Comparison of ENCODE assay signal across 20 cellular contexts in the genomic region with DNA sequence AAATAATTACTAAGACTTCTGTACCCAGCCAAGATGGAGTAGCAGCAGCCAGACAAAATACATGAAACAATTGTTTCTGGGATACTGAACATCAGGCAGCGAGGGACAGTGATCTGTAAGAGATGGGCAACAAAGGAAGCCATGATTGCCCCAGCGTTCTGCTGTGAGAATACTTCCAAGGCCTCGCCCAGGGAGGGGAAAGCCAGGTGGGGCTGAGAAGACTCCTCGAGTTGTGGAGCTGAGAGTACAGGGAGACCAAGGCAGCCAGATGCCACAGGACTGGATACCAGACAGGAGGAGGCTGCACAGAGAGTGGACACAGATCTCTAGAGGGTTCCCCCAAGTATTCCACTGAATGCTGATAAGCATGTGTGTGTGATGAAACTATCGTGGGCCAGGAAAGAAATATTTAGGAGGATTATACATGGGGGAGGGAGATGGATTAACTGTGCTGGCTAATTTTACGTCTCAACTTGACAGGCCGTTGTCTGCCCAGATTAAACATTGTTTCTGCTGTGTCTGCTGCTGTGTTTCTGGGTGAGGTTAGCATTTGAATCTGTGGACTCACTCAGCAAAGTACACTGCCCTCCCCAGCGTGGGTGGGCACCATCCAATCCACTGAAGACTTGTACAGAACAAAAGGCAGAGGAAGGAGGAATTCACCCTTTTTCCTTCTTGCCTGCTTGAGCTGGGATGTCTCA. TPM values are rescaled to one million over a fixed set of nuclear protein-coding genes. Genes with fewer than 3 reads are reported as not detected.
DNase-seq lines count a peak whose midpoint lies in the region; ATAC-seq and TF ChIP-seq lines count a peak whose summit lies in the region.
"Had no signal": no experiment of that assay in that cellular context is flagged by ENCODE, and none has a peak within 500 bp of the region (broad histone marks: within the 10 kb centered on the region; RNA-seq: fewer than 3 reads in every experiment).

No MANE protein-coding gene starts in this region.

- H3K27ac Mint-ChIP-seq in T-helper 17 cell: no peak overlapping the region
- no peak overlapping the region for H3K27ac Mint-ChIP-seq in activated T-helper 1 cell treated with anti-CD3 and anti-CD28 coated beads, Interleukin-12 subunit alpha, Interleukin-12 subunit beta, Interleukin-2, Interleukin-4 antibody, amounts not matched to agents 30 ng/mL and 10 ng/mL and 1 ng/mL, durations not matched to agents 14 hours and 24 hours and 36 hours
- H3K27ac Mint-ChIP-seq: B cell; CD4-positive, alpha-beta T cell; HFFc6 had no signal

- H4K20me1 ChIP-seq in hepatocyte (ENCODE audit: insufficient read depth, poor library complexity, severe bottlenecking): no peaks in the 10 kb centered on the region

- H3K9ac ChIP-seq in rectal smooth muscle tissue (ENCODE audit: low read length): no peak overlapping the region

- H3K4me3 ChIP-seq in WERI-Rb-1 (ENCODE audit: low read depth, low read length) (no peak overlapping the region), hepatocyte (no peak overlapping the region), rectal smooth muscle tissue (ENCODE audit: low read length) (no peak overlapping the region)

- no peak overlapping the region for H2AFZ ChIP-seq in hepatocyte

- H3K36me3 ChIP-seq in WERI-Rb-1 (no peaks in the 10 kb centered on the region), hepatocyte (replicated peaks; ENCODE audit: insufficient read depth, low read depth) (no peaks in the 10 kb centered on the region), rectal smooth muscle tissue (ENCODE audit: control insufficient read depth, insufficient read depth, low read length) (no peaks in the 10 kb centered on the region)

- peak overlapping the region; percentile 4 for H3K4me2 ChIP-seq in hepatocyte

- H3K9me3 ChIP-seq in WERI-Rb-1 (ENCODE audit: severe bottlenecking) (peaks cover 8% of the 10 kb centered on the region), hepatocyte (ENCODE audit: low read depth) (no peaks in the 10 kb centered on the region), T-helper 17 cell (ENCODE audit: control insufficient read depth, low read length, poor library complexity, severe bottlenecking) (no peaks in the 10 kb centered on the region)

- no peaks in the 10 kb centered on the region for H3K9me2 ChIP-seq in hepatocyte (replicated peaks; ENCODE audit: insufficient read depth)

- TF ChIP-seq CTCF in WERI-Rb-1 (IDR thresholded peaks at IDR 0.05; ENCODE audit: low read depth, low read length) (no peak), hepatocyte (IDR thresholded peaks at IDR 0.05; ENCODE audit: poor library complexity) (no peak)

- intact Hi-C loops in activated T-helper 1 cell treated with anti-CD3 and anti-CD28 coated beads, Interleukin-12 subunit alpha, Interleukin-12 subunit beta, Interleukin-2, Interleukin-4 antibody, amounts not matched to agents 30 ng/mL and 10 ng/mL and 1 ng/mL, durations not matched to agents 14 hours and 24 hours and 36 hours (cut with micrococcal nuclease): no loop called here

- peak overlapping the region; percentile 37 for H3K27ac ChIP-seq in WERI-Rb-1
- peak overlapping the region; percentile 4 for H3K27ac ChIP-seq in hepatocyte
- peak overlapping the region; percentile 53 for H3K27ac ChIP-seq in rectal smooth muscle tissue (ENCODE audit: low read depth, low read length)

- no peaks in the 10 kb centered on the region for H3K4me1 Mint-ChIP-seq in T-helper 17 cell
- no peaks in the 10 kb centered on the region for H3K4me1 Mint-ChIP-seq in activated T-helper 1 cell treated with anti-CD3 and anti-CD28 coated beads, Interleukin-12 subunit alpha, Interleukin-12 subunit beta, Interleukin-2, Interleukin-4 antibody, amounts not matched to agents 30 ng/mL and 10 ng/mL and 1 ng/mL, durations not matched to agents 14 hours and 24 hours and 36 hours (ENCODE audit: low read depth)

- no peaks in the 10 kb centered on the region for H3K36me3 Mint-ChIP-seq in T-helper 17 cell (ENCODE audit: low read depth)
- H3K36me3 Mint-ChIP-seq in activated T-helper 1 cell treated with anti-CD3 and anti-CD28 coated beads, Interleukin-12 subunit alpha, Interleukin-12 subunit beta, Interleukin-2, Interleukin-4 antibody, amounts not matched to agents 30 ng/mL and 10 ng/mL and 1 ng/mL, durations not matched to agents 14 hours and 24 hours and 36 hours (ENCODE audit: low read depth): no peaks in the 10 kb centered on the region

- H3K4me1 ChIP-seq in hepatocyte (ENCODE audit: insufficient read depth) (peaks cover 36% of the 10 kb centered on the region), rectal smooth muscle tissue (ENCODE audit: control insufficient read depth, insufficient read depth, low read length) (peaks cover 27% of the 10 kb centered on the region)

- H3K4me3 Mint-ChIP-seq in T-helper 17 cell: no peak overlapping the region
- no peak overlapping the region for H3K4me3 Mint-ChIP-seq in activated T-helper 1 cell treated with anti-CD3 and anti-CD28 coated beads, Interleukin-12 subunit alpha, Interleukin-12 subunit beta, Interleukin-2, Interleukin-4 antibody, amounts not matched to agents 30 ng/mL and 10 ng/mL and 1 ng/mL, durations not matched to agents 14 hours and 24 hours and 36 hours
- H3K4me3 Mint-ChIP-seq: B cell; CD4-positive, alpha-beta T cell; HFFc6 had no signal

- ATAC-seq in HG02884 (IDR thresholded peaks at IDR 0.05; ENCODE audit: unreplicated experiment): no peak
- ATAC-seq in T-helper 17 cell: no peak

- H3K27me3 ChIP-seq in WERI-Rb-1 (ENCODE audit: insufficient read depth, low read depth, severe bottlenecking) (no peaks in the 10 kb centered on the region), hepatocyte (no peaks in the 10 kb centered on the region), rectal smooth muscle tissue (ENCODE audit: control insufficient read depth, insufficient read depth, low read length) (no peaks in the 10 kb centered on the region)

- WGBS in hepatocyte (ENCODE audit: low lambda C conversion rate, missing lambda C conversion rate): 60% methylated on average over 8 of the region's 8 CpGs

- H3K27me3 Mint-ChIP-seq in T-helper 17 cell: peaks cover 25% of the 10 kb centered on the region
- peaks cover 19% of the 10 kb centered on the region for H3K27me3 Mint-ChIP-seq in activated T-helper 1 cell treated with anti-CD3 and anti-CD28 coated beads, Interleukin-12 subunit alpha, Interleukin-12 subunit beta, Interleukin-2, Interleukin-4 antibody, amounts not matched to agents 30 ng/mL and 10 ng/mL and 1 ng/mL, durations not matched to agents 14 hours and 24 hours and 36 hours (ENCODE audit: insufficient read depth)
- H3K27me3 Mint-ChIP-seq: B cell had no signal

- H3K9me3 Mint-ChIP-seq in activated T-helper 1 cell treated with anti-CD3 and anti-CD28 coated beads, Interleukin-12 subunit alpha, Interleukin-12 subunit beta, Interleukin-2, Interleukin-4 antibody, amounts not matched to agents 30 ng/mL and 10 ng/mL and 1 ng/mL, durations not matched to agents 14 hours and 24 hours and 36 hours: peaks cover 14% of the 10 kb centered on the region

- no peaks in the 10 kb centered on the region for H3K79me2 ChIP-seq in hepatocyte

- DNase-seq in D341Med (ENCODE audit: low spot score) (peak; percentile 44), WERI-Rb-1 (peak; percentile 37), hepatocyte (ENCODE audit: low spot score) (no peak), T-helper 17 cell (no peak)
- no peak for DNase-seq in activated T-helper 1 cell treated with anti-CD3 and anti-CD28 coated beads, Interleukin-12 subunit alpha, Interleukin-12 subunit beta, Interleukin-2, Interleukin-4 antibody, amounts not matched to agents 30 ng/mL and 10 ng/mL and 1 ng/mL, durations not matched to agents 14 hours and 24 hours and 36 hours (ENCODE audit: low spot score)
- DNase-seq: ACHN; Calu3; CD4-positive, alpha-beta T cell; DMS79; GOT3; HFFc6; KG1; NCI-H1092; NCI-H1694; NCI-H2107; NCI-H345; NCI-H69 had no signal

RNA-seq across cellular contexts. Expression of a gene that starts 10.2 kb away (rescaled TPM):
- total RNA-seq in hepatocyte (3.9 and 4.0 TPM in 2 replicates), T-helper 17 cell (1 to 10 TPM; 2.9 to 7.7 TPM)
- 8.3 and 14.9 TPM in 2 replicates for polyA plus RNA-seq in hepatocyte
- 4.8 and 5.1 TPM in 2 replicates for total RNA-seq in activated T-helper 1 cell treated with anti-CD3 and anti-CD28 coated beads, Interleukin-12 subunit alpha, Interleukin-12 subunit beta, Interleukin-2, Interleukin-4 antibody, amounts not matched to agents 30 ng/mL and 10 ng/mL and 1 ng/mL, durations not matched to agents 14 hours and 24 hours and 36 hours

RNA-seq across cellular contexts. Expression of a gene that starts 15.7 kb away (rescaled TPM):
- total RNA-seq in hepatocyte (10.2 and 10.7 TPM in 2 replicates), T-helper 17 cell (1 to 10 TPM; 5.9 to 6.0 TPM)
- 1.6 TPM in 1 of 2 replicates, not detected in the other for polyA plus RNA-seq in hepatocyte
- 6.6 and 7.1 TPM in 2 replicates for total RNA-seq in activated T-helper 1 cell treated with anti-CD3 and anti-CD28 coated beads, Interleukin-12 subunit alpha, Interleukin-12 subunit beta, Interleukin-2, Interleukin-4 antibody, amounts not matched to agents 30 ng/mL and 10 ng/mL and 1 ng/mL, durations not matched to agents 14 hours and 24 hours and 36 hours

RNA-seq across cellular contexts. Expression of a gene that starts 39.6 kb away (rescaled TPM):
- total RNA-seq in hepatocyte (not detected in 2 replicates), T-helper 17 cell (not detected)
- 0.39 TPM in 1 of 2 replicates, not detected in the other for polyA plus RNA-seq in hepatocyte
- not detected in 2 replicates for total RNA-seq in activated T-helper 1 cell treated with anti-CD3 and anti-CD28 coated beads, Interleukin-12 subunit alpha, Interleukin-12 subunit beta, Interleukin-2, Interleukin-4 antibody, amounts not matched to agents 30 ng/mL and 10 ng/mL and 1 ng/mL, durations not matched to agents 14 hours and 24 hours and 36 hours
- total RNA-seq: B cell; Calu3; CD4-positive, alpha-beta T cell; HFFc6 had no signal

Comparison
In these comparisons a context has a peak if more than half of its experiments do, and no peak if none do; other contexts are left out.
1. DNase-seq: peak in D341Med (single experiment) and WERI-Rb-1 (single experiment); none in hepatocyte (single experiment), T-helper 17 cell (0 of 3) and activated T-helper 1 cell treated with anti-CD3 and anti-CD28 coated beads, Interleukin-12 subunit alpha, Interleukin-12 subunit beta, Interleukin-2, Interleukin-4 antibody, amounts not matched to agents 30 ng/mL and 10 ng/mL and 1 ng/mL, durations not matched to agents 14 hours and 24 hours and 36 hours (single experiment).
2. Peak in every context shown above with its lines, with median percentiles within 50 percentile points of each other: H3K27ac ChIP-seq.